ENCODE assay signal across 8 cellular contexts in genomic region chrX:90485406-90485805, GRCh38.
DNase-seq lines count a peak whose midpoint lies in the region; FAIRE-seq and TF ChIP-seq lines count a peak whose summit lies in the region.
"Not testable (repeated sequence)": the region's sequence is repeated elsewhere in the genome, so short reads cannot be mapped to it uniquely, and the experiment has no call there.

No MANE protein-coding gene starts in this region.

- TF ChIP-seq CTCF in SK-N-SH (IDR thresholded peaks at IDR 0.05); endothelial cell of umbilical vein (IDR thresholded peaks at IDR 0.05; ENCODE audit: extremely low read depth in 1 of 2, insufficient read depth in 1 of 2, low read depth in 1 of 2, low read length in 2 of 2); smooth muscle cell (IDR thresholded peaks at IDR 0.05; ENCODE audit: borderline replicate concordance, insufficient read depth, poor library complexity, severe bottlenecking): not testable (repeated sequence)

- H3F3A ChIP-seq in SK-N-SH (replicated peaks; ENCODE audit: insufficient read depth); smooth muscle cell (ENCODE audit: low read depth): not testable (repeated sequence)

- in situ Hi-C loops in SK-MEL-5 (cut with HindIII; ENCODE audit: low pct_unique_long_range_greater_than_20kb, low sequenced_read_pairs), result not testable (repeated sequence)

- not testable (repeated sequence) for TF ChIP-seq POLR2A in GM12892 (IDR thresholded peaks at IDR 0.05; ENCODE audit: low read depth, low read length); endothelial cell of umbilical vein (IDR thresholded peaks at IDR 0.05; ENCODE audit: low read depth, low read length)

- not testable (repeated sequence) for TF ChIP-seq EP300 in SK-N-SH (IDR thresholded peaks at IDR 0.05; ENCODE audit: borderline replicate concordance in 1 of 2, low read depth in 1 of 2, low read length in 1 of 2)

- dilution Hi-C loops in endothelial cell of umbilical vein (cut with MboI; ENCODE audit: extremely low pct_ligation_motif_present, low sequenced_read_pairs), result not testable (repeated sequence)

- 4% methylated on average over 3 of the region's 3 CpGs for WGBS in SK-N-SH (ENCODE audit: low lambda C conversion rate)
- 86% methylated on average over 3 of the region's 3 CpGs for WGBS in smooth muscle cell (ENCODE audit: low lambda C conversion rate)

- CTCF ChIA-PET in SK-N-SH (lab: Yijun Ruan, JAX); endothelial cell of umbilical vein (lab: Charles Lee): not testable (repeated sequence)

- peak; percentile 7 for DNase-seq in COLO829 (ENCODE audit: low spot score)
- not testable (repeated sequence) for DNase-seq in GM12892 (ENCODE audit: insufficient read length); SK-N-SH; endothelial cell of umbilical vein (ENCODE audit: low read depth, low spot score); smooth muscle cell (lab: John Stamatoyannopoulos, UW; ENCODE audit: unreplicated experiment)
- DNase-seq in SK-MEL-5 (ENCODE audit: low read depth, low spot score), result peak; percentile 71
- DNase-seq in foreskin melanocyte, result peak; percentile 67

- POLR2A ChIA-PET in SK-N-SH (lab: Yijun Ruan, JAX); endothelial cell of umbilical vein (lab: Charles Lee): not testable (repeated sequence)

- peak; percentile 24 for FAIRE-seq in GM12892 (lab: Jason Lieb, UNC)
- FAIRE-seq in TTC549 (lab: Jason Lieb, UNC), result peak; percentile 17
- FAIRE-seq in endothelial cell of umbilical vein (lab: Jason Lieb, UNC), result peak; percentile 21

- H3K79me2 ChIP-seq in SK-N-SH (ENCODE audit: insufficient read depth); endothelial cell of umbilical vein (ENCODE audit: control insufficient read depth, insufficient read depth, low read length); smooth muscle cell (ENCODE audit: low read depth): not testable (repeated sequence)

- intact Hi-C loops in endothelial cell of umbilical vein (cut with micrococcal nuclease), result not testable (repeated sequence)

- H3K27me3 ChIP-seq in SK-N-SH (ENCODE audit: insufficient read depth); endothelial cell of umbilical vein (ENCODE audit: control insufficient read depth in 2 of 2, insufficient read depth in 2 of 2, low read length in 2 of 2); smooth muscle cell (ENCODE audit: low read depth): not testable (repeated sequence)

- H3K4me1 ChIP-seq in SK-N-SH (ENCODE audit: control insufficient read depth in 1 of 2, insufficient read depth in 2 of 2, low read depth in 1 of 2, low read length in 1 of 2); endothelial cell of umbilical vein (ENCODE audit: control insufficient read depth, extremely low read depth, insufficient read depth, low read length); smooth muscle cell (ENCODE audit: low read depth): not testable (repeated sequence)

- H3K36me3 ChIP-seq in SK-N-SH (replicated peaks in 1 of 2; ENCODE audit: control insufficient read depth in 1 of 2, insufficient read depth in 2 of 2, low read length in 1 of 2); endothelial cell of umbilical vein (ENCODE audit: control insufficient read depth in 2 of 2, extremely low read depth in 1 of 2, insufficient read depth in 2 of 2, low read length in 2 of 2); smooth muscle cell (ENCODE audit: low read depth): not testable (repeated sequence)

- H3K9me2 ChIP-seq in SK-N-SH, result not testable (repeated sequence)

- H3K9me1 ChIP-seq in endothelial cell of umbilical vein (replicated peaks; ENCODE audit: control insufficient read depth, extremely low read depth, insufficient read depth, low read length), result not testable (repeated sequence)

- not testable (repeated sequence) for H3K9me3 ChIP-seq in SK-N-SH; endothelial cell of umbilical vein (replicated peaks; ENCODE audit: control insufficient read depth, insufficient read depth, low read length); smooth muscle cell (replicated peaks; ENCODE audit: low read depth)

- not testable (repeated sequence) for H3K9ac ChIP-seq in SK-N-SH; endothelial cell of umbilical vein (replicated peaks; ENCODE audit: extremely low read depth, insufficient read depth, low read length); smooth muscle cell (ENCODE audit: low read depth)

- not testable (repeated sequence) for H3K27ac ChIP-seq in SK-N-SH (ENCODE audit: low read depth in 2 of 2, low read length in 1 of 2); endothelial cell of umbilical vein (ENCODE audit: insufficient read depth, low read depth, low read length); smooth muscle cell (ENCODE audit: low read depth)

- not testable (repeated sequence) for H4K20me1 ChIP-seq in SK-N-SH (ENCODE audit: insufficient read depth); endothelial cell of umbilical vein (replicated peaks; ENCODE audit: control insufficient read depth, extremely low read depth, insufficient read depth, low read length); smooth muscle cell (ENCODE audit: low read depth)

- not testable (repeated sequence) for TF ChIP-seq RAD21 in SK-N-SH (IDR thresholded peaks at IDR 0.05; ENCODE audit: low read length)

- 0 out of 2 replicates have a peak overlapping the region, but pooled peaks have one; percentile 7 for H3K4me2 ChIP-seq in SK-N-SH
- H3K4me2 ChIP-seq in endothelial cell of umbilical vein (ENCODE audit: insufficient read depth, low read length); smooth muscle cell: not testable (repeated sequence)

- BruUV-seq in endothelial cell of umbilical vein (replicated peaks; lab: Mats Ljungman, UMichigan), result not testable (repeated sequence)

- H2AFZ ChIP-seq in SK-N-SH (ENCODE audit: low read depth); endothelial cell of umbilical vein (ENCODE audit: low read depth, low read length): not testable (repeated sequence)
- H2AFZ ChIP-seq in smooth muscle cell (ENCODE audit: low read depth), result peak overlapping the region; percentile 43

- not testable (repeated sequence) for H3K4me3 ChIP-seq in SK-N-SH (ENCODE audit: low read depth in 2 of 2, low read length in 1 of 2); endothelial cell of umbilical vein (replicated peaks in 1 of 3; ENCODE audit: insufficient read depth in 1 of 3, low read depth in 1 of 3, low read length in 3 of 3); smooth muscle cell
